9 cellular contexts compared by ENCODE assay signal in the genomic region with DNA sequence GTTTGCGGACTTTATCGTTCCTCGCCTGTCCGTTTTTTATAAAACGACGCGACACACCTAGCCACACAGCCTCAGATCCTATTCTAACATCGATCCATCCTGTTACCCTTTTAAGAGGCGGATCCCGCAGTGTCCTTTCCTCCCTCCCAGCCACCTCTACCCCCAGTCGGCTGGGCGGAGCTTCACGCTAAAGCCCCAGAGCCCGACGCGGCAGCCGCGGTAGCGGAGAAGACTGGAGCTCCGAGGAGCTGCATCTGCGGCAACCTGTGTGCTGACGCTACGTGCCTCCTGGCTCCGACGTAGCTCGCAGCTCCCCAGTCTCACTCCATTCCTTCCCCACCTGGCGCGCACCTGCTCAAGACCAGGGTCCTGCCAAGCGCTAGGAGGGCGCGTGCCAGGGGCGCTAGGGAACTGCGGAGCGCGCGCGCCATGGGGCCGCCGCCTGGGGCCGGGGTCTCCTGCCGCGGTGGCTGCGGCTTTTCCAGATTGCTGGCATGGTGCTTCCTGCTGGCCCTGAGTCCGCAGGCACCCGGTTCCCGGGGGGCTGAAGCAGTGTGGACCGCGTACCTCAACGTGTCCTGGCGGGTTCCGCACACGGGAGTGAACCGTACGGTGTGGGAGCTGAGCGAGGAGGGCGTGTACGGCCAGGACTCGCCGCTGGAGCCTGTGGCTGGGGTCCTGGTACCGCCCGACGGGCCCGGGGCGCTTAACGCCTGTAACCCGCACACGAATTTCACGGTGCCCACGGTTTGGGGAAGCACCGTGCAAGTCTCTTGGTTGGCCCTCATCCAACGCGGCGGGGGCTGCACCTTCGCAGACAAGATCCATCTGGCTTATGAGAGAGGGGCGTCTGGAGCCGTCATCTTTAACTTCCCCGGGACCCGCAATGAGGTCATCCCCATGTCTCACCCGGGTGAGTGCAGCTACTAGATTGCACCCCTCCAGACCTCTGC. TPM values are rescaled to one million over a fixed set of nuclear protein-coding genes. Genes with fewer than 3 reads are reported as not detected.
DNase-seq lines count a peak whose midpoint lies in the region; ATAC-seq, FAIRE-seq and TF ChIP-seq lines count a peak whose summit lies in the region.
"Had no signal": no experiment of that assay in that cellular context is flagged by ENCODE, and none has a peak within 500 bp of the region (broad histone marks: within the 10 kb centered on the region; RNA-seq: fewer than 3 reads in every experiment).

A gene with protein sequence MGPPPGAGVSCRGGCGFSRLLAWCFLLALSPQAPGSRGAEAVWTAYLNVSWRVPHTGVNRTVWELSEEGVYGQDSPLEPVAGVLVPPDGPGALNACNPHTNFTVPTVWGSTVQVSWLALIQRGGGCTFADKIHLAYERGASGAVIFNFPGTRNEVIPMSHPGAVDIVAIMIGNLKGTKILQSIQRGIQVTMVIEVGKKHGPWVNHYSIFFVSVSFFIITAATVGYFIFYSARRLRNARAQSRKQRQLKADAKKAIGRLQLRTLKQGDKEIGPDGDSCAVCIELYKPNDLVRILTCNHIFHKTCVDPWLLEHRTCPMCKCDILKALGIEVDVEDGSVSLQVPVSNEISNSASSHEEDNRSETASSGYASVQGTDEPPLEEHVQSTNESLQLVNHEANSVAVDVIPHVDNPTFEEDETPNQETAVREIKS (plus strand): TSS at position 217 of the 953 bp plus-strand sequence. CDS start 213 bp downstream, at position 430.

- peaks cover 14 to 23% of the 10 kb centered on the region in 2 donors for H3K27me3 ChIP-seq in left lung

- peaks cover 30% of the 10 kb centered on the region for H3K27me3 Mint-ChIP-seq in chondrocyte (ENCODE audit: low read depth)
- H3K27me3 Mint-ChIP-seq in stimulated activated naive CD8-positive, alpha-beta T cell treated with anti-CD3 and anti-CD28 coated beads, Interleukin-15, Interleukin-2, amounts not matched to agents 100 ng/mL and 50 ng/mL, for 24 hours: peaks cover 45% of the 10 kb centered on the region

- no peaks in the 10 kb centered on the region for H3K4me1 ChIP-seq in left lung

- intact Hi-C loops in left lung (cut with DNase I): no loop called here

- peaks cover 5% of the 10 kb centered on the region for H3K36me3 Mint-ChIP-seq in chondrocyte (ENCODE audit: low read depth)
- no peaks in the 10 kb centered on the region for H3K36me3 Mint-ChIP-seq in stimulated activated naive CD8-positive, alpha-beta T cell treated with anti-CD3 and anti-CD28 coated beads, Interleukin-15, Interleukin-2, amounts not matched to agents 100 ng/mL and 50 ng/mL, for 24 hours (ENCODE audit: low read depth)

- H3K4me3 ChIP-seq in left lung: peak within 1 kb of the TSS; percentile 28 to 37

- no peaks in the 10 kb centered on the region for H3K9me3 Mint-ChIP-seq in chondrocyte (ENCODE audit: low read depth)
- no peaks in the 10 kb centered on the region for H3K9me3 Mint-ChIP-seq in stimulated activated naive CD8-positive, alpha-beta T cell treated with anti-CD3 and anti-CD28 coated beads, Interleukin-15, Interleukin-2, amounts not matched to agents 100 ng/mL and 50 ng/mL, for 24 hours

- no peak within 1 kb of the TSS for H3K27ac Mint-ChIP-seq in chondrocyte (ENCODE audit: unreplicated experiment)
- H3K27ac Mint-ChIP-seq in stimulated activated naive CD8-positive, alpha-beta T cell treated with anti-CD3 and anti-CD28 coated beads, Interleukin-15, Interleukin-2, amounts not matched to agents 100 ng/mL and 50 ng/mL, for 24 hours: no peak within 1 kb of the TSS

- DNase-seq in activated T-cell treated with anti-CD3 and anti-CD28 coated beads for 48 hours (ENCODE audit: low read depth) (peak; percentile 10), activated T-cell treated with anti-CD3 and anti-CD28 coated beads for 4 hours (no peak), RPMI7951 (ENCODE audit: low read depth) (peak; percentile 42), chondrocyte (ENCODE audit: low spot score) (no peak), left lung (peak; percentile 59 to 82), GM19239 (ENCODE audit: insufficient read length, low spot score) (no peak)
- DNase-seq: DND-41 had no signal

- no peaks in the 10 kb centered on the region for H3K9me3 ChIP-seq in left lung

- ATAC-seq in left lung (peak; percentile 89), GM18873 (IDR thresholded peaks at IDR 0.05; ENCODE audit: low FRiP score, unreplicated experiment) (no peak)

- peak within 1 kb of the TSS; percentile 41 to 63 for H3K27ac ChIP-seq in left lung

- no peak for FAIRE-seq in GM19239 (lab: Jason Lieb, UNC)

- H3K4me1 Mint-ChIP-seq in chondrocyte (ENCODE audit: low read depth): peaks cover 6% of the 10 kb centered on the region
- H3K4me1 Mint-ChIP-seq in stimulated activated naive CD8-positive, alpha-beta T cell treated with anti-CD3 and anti-CD28 coated beads, Interleukin-15, Interleukin-2, amounts not matched to agents 100 ng/mL and 50 ng/mL, for 24 hours (ENCODE audit: low read depth): no peaks in the 10 kb centered on the region

- no peaks in the 10 kb centered on the region for H3K36me3 ChIP-seq in left lung

- TF ChIP-seq CTCF in chondrocyte (IDR thresholded peaks at IDR 0.05) (no peak), left lung (IDR thresholded peaks at IDR 0.05) (no peak)

- peak within 1 kb of the TSS; percentile 68 for H3K4me3 Mint-ChIP-seq in chondrocyte (ENCODE audit: unreplicated experiment)
- peak within 1 kb of the TSS; percentile 39 for H3K4me3 Mint-ChIP-seq in stimulated activated naive CD8-positive, alpha-beta T cell treated with anti-CD3 and anti-CD28 coated beads, Interleukin-15, Interleukin-2, amounts not matched to agents 100 ng/mL and 50 ng/mL, for 24 hours

RNA-seq across cellular contexts. Expression of the gene that starts here (rescaled TPM):
- total RNA-seq in RPMI7951 (2014; rRNA removed; shearing (Covaris generic)): 5.0 and 5.5 TPM in 2 replicates
- total RNA-seq in chondrocyte (not detected in 3 replicates), left lung (10 to 100 TPM; 13.3 to 20.8 TPM)

Comparison
In these comparisons a context has a peak if more than half of its experiments do, and no peak if none do; other contexts are left out.
1. DNase-seq: peak in activated T-cell treated with anti-CD3 and anti-CD28 coated beads for 48 hours (single experiment), RPMI7951 (single experiment) and left lung (2 of 2); none in activated T-cell treated with anti-CD3 and anti-CD28 coated beads for 4 hours (single experiment), chondrocyte (single experiment) and GM19239 (single experiment).